Comparison of ENCODE assay signal across 24 cellular contexts in the genomic region with DNA sequence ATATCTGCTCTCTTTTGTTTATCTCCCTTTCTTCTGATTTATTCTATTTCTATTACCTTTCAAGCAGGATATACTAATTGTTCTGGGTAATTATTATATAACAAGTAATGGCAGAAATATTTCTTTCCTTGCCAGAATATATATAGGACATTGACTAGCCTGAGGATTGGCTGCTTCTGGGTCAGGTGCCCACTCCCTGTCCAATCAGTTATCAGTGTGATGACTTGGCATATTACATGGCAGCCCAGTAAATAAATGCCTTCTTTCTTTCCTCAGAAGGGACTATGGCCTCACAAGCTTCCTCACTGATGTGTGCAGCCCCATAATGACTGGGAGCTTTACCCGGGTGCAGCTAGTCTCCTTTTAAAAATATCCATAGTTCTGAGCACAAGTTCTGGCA.
DNase-seq lines count a peak whose midpoint lies in the region; ATAC-seq, FAIRE-seq and TF ChIP-seq lines count a peak whose summit lies in the region.
"Had no signal": no experiment of that assay in that cellular context is flagged by ENCODE, and none has a peak within 500 bp of the region (broad histone marks: within the 10 kb centered on the region; RNA-seq: fewer than 3 reads in every experiment).

No MANE protein-coding gene starts in this region.

- no peak overlapping the region for H3K14ac ChIP-seq in IMR-90 (replicated peaks; ENCODE audit: low read depth, low read length)

- no peak overlapping the region for H3K23ac ChIP-seq in IMR-90 (ENCODE audit: low read depth, low read length)

- H3K27ac ChIP-seq in IMR-90 (ENCODE audit: insufficient read depth, low read length) = no peak overlapping the region
- H3K27ac ChIP-seq in OCI-LY1 (ENCODE audit: low read depth, low read length, poor library complexity, severe bottlenecking) = peak overlapping the region; percentile 94
- no peak overlapping the region for H3K27ac ChIP-seq in K562 (ENCODE audit: extremely low read depth, low read depth, low read length)
- H3K27ac ChIP-seq in foreskin keratinocyte = no peak overlapping the region
- H3K27ac ChIP-seq: BLaER1 treated with 17β-estradiol and CSF1 and Interleukin-3, amounts not matched to agents 10 nM and 100 nM had no signal

- H3K4me3 ChIP-seq in IMR-90 (ENCODE audit: insufficient read depth, low read depth, low read length) (no peak overlapping the region), OCI-LY1 (ENCODE audit: low read depth, low read length, poor library complexity, severe bottlenecking) (no peak overlapping the region), K562 (no peak overlapping the region)
- H3K4me3 ChIP-seq: BLaER1 treated with 17β-estradiol and CSF1 and Interleukin-3, amounts not matched to agents 10 nM and 100 nM; HAP-1 had no signal

- no peak overlapping the region for H4K8ac ChIP-seq in IMR-90 (ENCODE audit: low read depth in 2 of 2, low read length in 2 of 2)

- no peaks in the 10 kb centered on the region for H3K9me2 ChIP-seq in OCI-LY1 (ENCODE audit: low read depth, low read length)

- CTCF ChIA-PET in IMR-90 (lab: Yijun Ruan, JAX) (no interaction called here), K562 (lab: Yijun Ruan, JAX; ENCODE audit: low intra/inter-chr PET ratio) (no interaction called here)

- TF ChIP-seq CTCF in IMR-90 (conservative IDR thresholded peaks at IDR 0.05; ENCODE audit: low read depth, low read length) (no peak), OCI-LY1 (IDR thresholded peaks at IDR 0.05; ENCODE audit: low read length) (no peak), K562 (IDR thresholded peaks at IDR 0.05 in 2 of 3, conservative IDR thresholded peaks at IDR 0.05 in 1 of 3; ENCODE audit: insufficient read depth in 2 of 3, low read depth in 1 of 3, low read length in 3 of 3) (no peak), foreskin keratinocyte (conservative IDR thresholded peaks at IDR 0.05) (no peak)

- no peak overlapping the region for H3K18ac ChIP-seq in IMR-90 (ENCODE audit: low read depth, low read length)

- H3K4me1 ChIP-seq in IMR-90 (ENCODE audit: control insufficient read depth, insufficient read depth, low read length) (no peaks in the 10 kb centered on the region), OCI-LY1 (ENCODE audit: insufficient read depth, low read length, severe bottlenecking) (peaks cover 66% of the 10 kb centered on the region), K562 (replicated peaks in 1 of 2; ENCODE audit: control insufficient read depth in 2 of 2, insufficient read depth in 2 of 2, low read length in 2 of 2) (no peaks in the 10 kb centered on the region), foreskin keratinocyte (no peaks in the 10 kb centered on the region)
- H3K4me1 ChIP-seq: BE2C had no signal

- intact Hi-C loops in IMR-90 (cut with micrococcal nuclease) (no loop called here), K562 (cut with micrococcal nuclease) (no loop called here)

- H3K79me2 ChIP-seq in OCI-LY1 (ENCODE audit: insufficient read depth, low read length) (no peaks in the 10 kb centered on the region), K562 (ENCODE audit: control insufficient read depth, insufficient read depth, low read length) (no peaks in the 10 kb centered on the region)

- DNase-seq in IMR-90 = no peak
- DNase-seq in K562 (ENCODE audit: extremely low read depth in 1 of 4, low spot score in 3 of 4) = no peak
- DNase-seq in foreskin keratinocyte = no peak
- DNase-seq in HUDEP-2 (lab: John Stamatoyannopoulos, UW; ENCODE audit: unreplicated experiment in 76 of 76) = no peak
- no peak for DNase-seq in erythroblast (lab: John Stamatoyannopoulos, UW)
- DNase-seq: ACHN; AML-193; BE2C; CD4-positive, alpha-beta T cell; CD8-positive, alpha-beta memory T cell; DMS 273 treated with DMSO at 0.1 percent for 48 hours; DMS79; EL; GDM1; GOT3; HFFc6 had no signal

- POLR2A ChIA-PET in IMR-90 (lab: Charles Lee; ENCODE audit: unreplicated experiment) = no interaction called here
- POLR2A ChIA-PET in K562 (lab: Yijun Ruan, JAX) = no interaction called here

- H2BK120ac ChIP-seq in IMR-90 (ENCODE audit: low read depth, low read length) = no peak overlapping the region

- no peak overlapping the region for H2BK15ac ChIP-seq in IMR-90 (ENCODE audit: low read depth, low read length)

- no peak for TF ChIP-seq RAD21 in IMR-90 (IDR thresholded peaks at IDR 0.05; ENCODE audit: low read length)
- no peak for TF ChIP-seq RAD21 in K562 (CRISPR knock-in tag; conservative IDR thresholded peaks at IDR 0.05 in 1 of 2, IDR thresholded peaks at IDR 0.05 in 1 of 2)

- no peak overlapping the region for H2AK5ac ChIP-seq in IMR-90 (ENCODE audit: low read depth, low read length)

- no peaks in the 10 kb centered on the region for H3K36me3 ChIP-seq in IMR-90 (ENCODE audit: control insufficient read depth, insufficient read depth, low read length)
- H3K36me3 ChIP-seq in OCI-LY1 (ENCODE audit: insufficient read depth, low read length) = no peaks in the 10 kb centered on the region
- no peaks in the 10 kb centered on the region for H3K36me3 ChIP-seq in K562 (ENCODE audit: control insufficient read depth, insufficient read depth, low read length)
- H3K36me3 ChIP-seq: BE2C; BLaER1 treated with 17β-estradiol and CSF1 and Interleukin-3, amounts not matched to agents 10 nM and 100 nM; HAP-1 had no signal

- H3K4me2 ChIP-seq in IMR-90 (ENCODE audit: low read depth, low read length) (no peak overlapping the region), OCI-LY1 (ENCODE audit: low read length) (no peak overlapping the region), K562 (ENCODE audit: insufficient read depth, low read length) (no peak overlapping the region)
- H3K4me2 ChIP-seq: BLaER1 treated with 17β-estradiol and CSF1 and Interleukin-3, amounts not matched to agents 10 nM and 100 nM had no signal

- no peak overlapping the region for H2BK20ac ChIP-seq in IMR-90 (ENCODE audit: low read depth, low read length)

- no peaks in the 10 kb centered on the region for H3F3A ChIP-seq in OCI-LY1 (ENCODE audit: insufficient read depth, low read length)

- H3K9me1 ChIP-seq in IMR-90 (ENCODE audit: insufficient read depth, low read length) (no peaks in the 10 kb centered on the region), K562 (ENCODE audit: control insufficient read depth, insufficient read depth, low read length) (no peaks in the 10 kb centered on the region)

- in situ Hi-C loops in IMR-90 (cut with MboI; ENCODE audit: low sequenced_read_pairs) (no loop called here), K562 (cut with MboI) (no loop called here)

- TF ChIP-seq EP300 in K562 (IDR thresholded peaks at IDR 0.05; ENCODE audit: low read length) = no peak

- no peak overlapping the region for H4K5ac ChIP-seq in IMR-90 (ENCODE audit: low read depth, low read length)

- no peak for ATAC-seq in IMR-90 (ENCODE audit: low read depth)
- ATAC-seq in K562 = no peak
- ATAC-seq in foreskin keratinocyte = no peak

- H3K79me1 ChIP-seq in IMR-90 (ENCODE audit: low read depth in 1 of 2, low read length in 2 of 2) = no peaks in the 10 kb centered on the region

- no peak for TF ChIP-seq POLR2A in IMR-90 (IDR thresholded peaks at IDR 0.05; ENCODE audit: low read depth, low read length)
- no peak for TF ChIP-seq POLR2A in K562 (conservative IDR thresholded peaks at IDR 0.05)
- TF ChIP-seq POLR2A in erythroblast (IDR thresholded peaks at IDR 0.05; ENCODE audit: low read length) = no peak

- no peak overlapping the region for H2BK5ac ChIP-seq in IMR-90 (ENCODE audit: low read depth, low read length, poor library complexity, severe bottlenecking)

- no peak overlapping the region for H4K91ac ChIP-seq in IMR-90 (ENCODE audit: insufficient read depth, low read depth, low read length)

- no peak for FAIRE-seq in K562 (lab: Jason Lieb, UNC)
- FAIRE-seq: A204.1, D721Med, GM12891, GM18507, H54 had no signal

- 0 out of 2 replicates have a peak, but pooled peaks cover 2% of the 10 kb centered on the region for H3K27me3 ChIP-seq in IMR-90 (ENCODE audit: control insufficient read depth, insufficient read depth, low read length)
- no peaks in the 10 kb centered on the region for H3K27me3 ChIP-seq in OCI-LY1 (ENCODE audit: insufficient read depth, low read length)
- no peaks in the 10 kb centered on the region for H3K27me3 ChIP-seq in K562 (ENCODE audit: control insufficient read depth in 2 of 2, insufficient read depth in 2 of 2, low read length in 2 of 2)
- H3K27me3 ChIP-seq in foreskin keratinocyte = no peaks in the 10 kb centered on the region
- H3K27me3 ChIP-seq: BE2C; BLaER1 treated with 17β-estradiol and CSF1 and Interleukin-3, amounts not matched to agents 10 nM and 100 nM had no signal

- dilution Hi-C loops in IMR-90 (cut with HindIII; ENCODE audit: low sequenced_read_pairs, unreplicated experiment) = no loop called here

- H2AK9ac ChIP-seq in IMR-90 (replicated peaks; ENCODE audit: low read depth, low read length, poor library complexity) = no peak overlapping the region

- WGBS in IMR-90 (ENCODE audit: extremely low coverage in 2 of 2, insufficient read length in 1 of 2), 2 experiments = no CpG with 5 or more reads among the region's 1 CpG
- WGBS in K562 (ENCODE audit: insufficient coverage, low coverage, missing lambda C conversion rate) = 0% methylated on average over 1 of the region's 1 CpG

- H3K4ac ChIP-seq in IMR-90 (ENCODE audit: low read depth, low read length) = no peak overlapping the region

- H2AFZ ChIP-seq in IMR-90 (replicated peaks; ENCODE audit: low read length, poor library complexity) (no peak overlapping the region), OCI-LY1 (ENCODE audit: low read length) (no peak overlapping the region), K562 (ENCODE audit: low read depth, low read length) (no peak overlapping the region)

- no TSS peak for BruUV-seq in IMR-90 (replicated peaks; lab: Mats Ljungman, UMichigan)
- no TSS peak for BruUV-seq in K562 (replicated peaks; lab: Mats Ljungman, UMichigan)

- no peak overlapping the region for H3K56ac ChIP-seq in IMR-90 (ENCODE audit: extremely low read depth, insufficient read depth, low read length)

- H4K20me1 ChIP-seq in IMR-90 (ENCODE audit: insufficient read depth, low read length) (no peaks in the 10 kb centered on the region), OCI-LY1 (ENCODE audit: insufficient read depth, low read length) (no peaks in the 10 kb centered on the region), K562 (replicated peaks; ENCODE audit: control insufficient read depth, insufficient read depth, low read length) (no peaks in the 10 kb centered on the region)
- H4K20me1 ChIP-seq: BLaER1 treated with 17β-estradiol and CSF1 and Interleukin-3, amounts not matched to agents 10 nM and 100 nM had no signal

- H3K9ac ChIP-seq in IMR-90 (ENCODE audit: low read depth, low read length) (no peak overlapping the region), OCI-LY1 (ENCODE audit: low read length) (no peak overlapping the region), K562 (ENCODE audit: insufficient read depth in 1 of 2, low read depth in 2 of 2, low read length in 2 of 2) (no peak overlapping the region)
- H3K9ac ChIP-seq: BLaER1 treated with 17β-estradiol and CSF1 and Interleukin-3, amounts not matched to agents 10 nM and 100 nM had no signal

- no peaks in the 10 kb centered on the region for H3K9me3 ChIP-seq in IMR-90 (ENCODE audit: control insufficient read depth, insufficient read depth, low read length)
- no peaks in the 10 kb centered on the region for H3K9me3 ChIP-seq in OCI-LY1 (ENCODE audit: low read length)
- no peaks in the 10 kb centered on the region for H3K9me3 ChIP-seq in K562 (replicated peaks; ENCODE audit: control insufficient read depth, insufficient read depth, low read depth, low read length)
- H3K9me3 ChIP-seq: BE2C; BLaER1 treated with 17β-estradiol and CSF1 and Interleukin-3, amounts not matched to agents 10 nM and 100 nM; HAP-1 had no signal
